Comparison of ENCODE assay signal across 28 cellular contexts in genomic region chrX:87798039-87798438, GRCh38.
"Had no signal": no experiment of that assay in that cellular context is flagged by ENCODE, and none has a peak within 500 bp of the region (broad histone marks: within the 10 kb centered on the region; RNA-seq: fewer than 3 reads in every experiment).

No MANE protein-coding gene starts in this region.

- H3K27ac ChIP-seq: left lung, lower lobe of right lung, neural progenitor cell, neutrophil, right atrium auricular region, skin epidermis, stomach, testis, thyroid gland, transverse colon, upper lobe of left lung, vagina had no signal

- H3K4me1 ChIP-seq: left lung, lower lobe of right lung, right atrium auricular region, stomach, testis, thyroid gland, transverse colon, upper lobe of left lung, vagina had no signal

- H3K9ac ChIP-seq: neural progenitor cell had no signal

- H3K9me3 Mint-ChIP-seq: nephron, neural progenitor cell had no signal

- H3K4me1 Mint-ChIP-seq: naive thymus-derived CD8-positive, alpha-beta T cell; nephron; neural progenitor cell; stimulated activated naive B cell treated with anti-CD40 and anti-IgM and Interleukin-4, amounts not matched to agents 10 μg/mL and 1 μg/mL and 100 μg/mL, for 72 hours had no signal

- H3K4me2 ChIP-seq: neural progenitor cell had no signal

- H3K36me3 ChIP-seq: left lung, lower lobe of right lung, neural progenitor cell, neutrophil, right atrium auricular region, stomach, thyroid gland, transverse colon, upper lobe of left lung, vagina had no signal

- H3K27me3 Mint-ChIP-seq: naive thymus-derived CD8-positive, alpha-beta T cell; progenitor cell of endocrine pancreas; stimulated activated naive B cell treated with anti-CD40 and anti-IgM and Interleukin-4, amounts not matched to agents 10 μg/mL and 1 μg/mL and 100 μg/mL, for 72 hours had no signal

- FAIRE-seq: keratinocyte had no signal

- ATAC-seq: left colon; left lung; lower lobe of right lung; naive thymus-derived CD8-positive, alpha-beta T cell; sciatic nerve; stimulated activated naive B cell treated with anti-CD40 and anti-IgM and Interleukin-4, amounts not matched to agents 10 μg/mL and 1 μg/mL and 100 μg/mL, for 72 hours; stimulated activated naive CD8-positive, alpha-beta T cell treated with anti-CD3 and anti-CD28 coated beads, Interleukin-15, Interleukin-2, amounts not matched to agents 100 U/mL and 50 U/mL, for 24 hours had no signal

- H3K4me3 ChIP-seq: left lung, lower lobe of right lung, neural progenitor cell, right atrium auricular region, skin epidermis, stomach, testis, thyroid gland, transverse colon, upper lobe of left lung, vagina had no signal

- H3K4me3 Mint-ChIP-seq: naive thymus-derived CD8-positive, alpha-beta T cell; nephron; neural progenitor cell; stimulated activated naive B cell treated with anti-CD40 and anti-IgM and Interleukin-4, amounts not matched to agents 10 μg/mL and 1 μg/mL and 100 μg/mL, for 72 hours had no signal

- H2AFZ ChIP-seq: neural progenitor cell had no signal

- H3K9me3 ChIP-seq: left lung, lower lobe of right lung, neutrophil, stomach, testis, thyroid gland, transverse colon, upper lobe of left lung, vagina had no signal

- DNase-seq: hippocampal formation; left colon; left lung; lower lobe of right lung; mammary epithelial cell; mesenchymal stem cell; naive thymus-derived CD8-positive, alpha-beta T cell; occipital lobe; stimulated activated CD4-positive, alpha-beta T cell treated with anti-CD3 and anti-CD28 coated beads, Interleukin-12 subunit alpha, Interleukin-12 subunit beta, amount 100 ng/mL, for 4 hours; stimulated activated CD4-positive, alpha-beta T cell treated with anti-CD3 and anti-CD28 coated beads, Interleukin-15, amount 100 ng/mL, for 24 hours; stimulated activated CD4-positive, alpha-beta T cell treated with anti-CD3 and anti-CD28 coated beads, Interleukin-2, amount 100 ng/mL, for 24 hours; stimulated activated CD4-positive, alpha-beta T cell treated with anti-CD3 and anti-CD28 coated beads, Interleukin-4, amount 100 ng/mL, for 1 hour; stimulated activated naive B cell treated with anti-CD40 and anti-IgM and Interleukin-4, amounts not matched to agents 10 μg/mL and 1 μg/mL and 100 μg/mL, for 72 hours; stimulated activated naive CD8-positive, alpha-beta T cell treated with anti-CD3 and anti-CD28 coated beads, Interleukin-15, Interleukin-2, amounts not matched to agents 100 U/mL and 50 U/mL, for 24 hours; stomach; testis; thyroid gland; transverse colon; upper lobe of left lung had no signal

- H3K27ac Mint-ChIP-seq: naive thymus-derived CD8-positive, alpha-beta T cell; nephron; neural progenitor cell; progenitor cell of endocrine pancreas; stimulated activated naive B cell treated with anti-CD40 and anti-IgM and Interleukin-4, amounts not matched to agents 10 μg/mL and 1 μg/mL and 100 μg/mL, for 72 hours had no signal

- H3K27me3 ChIP-seq: left lung, neural progenitor cell, neutrophil, right atrium auricular region, testis, thyroid gland, transverse colon, upper lobe of left lung, vagina had no signal

- H3K36me3 Mint-ChIP-seq: neural progenitor cell; stimulated activated naive B cell treated with anti-CD40 and anti-IgM and Interleukin-4, amounts not matched to agents 10 μg/mL and 1 μg/mL and 100 μg/mL, for 72 hours had no signal
